Comparison of ENCODE assay signal across 2 cellular contexts in the genomic region with DNA sequence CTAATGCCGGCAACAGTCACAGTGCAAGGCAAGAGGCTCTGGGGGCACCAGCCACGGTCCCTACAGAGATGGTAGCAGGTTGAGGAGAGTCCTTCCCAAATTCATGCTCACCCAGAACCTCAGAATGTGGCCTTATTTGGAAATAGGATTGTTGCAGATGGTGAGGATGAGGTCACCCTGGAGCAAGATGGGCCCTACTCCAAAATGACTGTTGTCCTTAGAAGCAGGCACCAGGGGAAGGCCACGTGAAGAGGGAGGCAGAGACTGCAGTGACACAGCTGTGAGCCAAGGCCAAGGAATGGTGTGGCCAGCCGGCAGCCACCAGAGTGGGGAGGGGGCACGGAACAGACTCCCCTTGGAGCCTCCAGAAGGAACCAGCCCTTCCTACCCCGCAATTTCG.
TF ChIP-seq lines count a peak whose summit lies in the region.

No MANE protein-coding gene starts in this region.

TF ChIP-seq in GM23338, 12 proteins besides CTCF, POLR2A, EP300 and RAD21:
- TF ChIP-seq NANOG (IDR thresholded peaks at IDR 0.05; ENCODE audit: borderline replicate concordance) = no peak

TF ChIP-seq in H1, 55 proteins besides CTCF, POLR2A, EP300 and RAD21:
- TF ChIP-seq NANOG (IDR thresholded peaks at IDR 0.05; ENCODE audit: insufficient read depth, low read depth, low read length, poor library complexity, severe bottlenecking) (no peak), SP4 (IDR thresholded peaks at IDR 0.05; ENCODE audit: low read length) (no peak), BRCA1 (IDR thresholded peaks at IDR 0.05; ENCODE audit: low read depth, low read length) (no peak), SRF (IDR thresholded peaks at IDR 0.05; ENCODE audit: low read depth, low read length) (no peak), TEAD4 (IDR thresholded peaks at IDR 0.05; ENCODE audit: low read depth, low read length) (no peak), PHF8 (conservative IDR thresholded peaks at IDR 0.05; ENCODE audit: low read depth, low read length) (no peak), CHD2 (IDR thresholded peaks at IDR 0.05; ENCODE audit: low read length) (no peak), MAFK (IDR thresholded peaks at IDR 0.05; ENCODE audit: low read depth, low read length) (no peak), EGR1 (IDR thresholded peaks at IDR 0.05; ENCODE audit: borderline replicate concordance, low read depth, low read length) (no peak), RXRA (IDR thresholded peaks at IDR 0.05; ENCODE audit: insufficient read depth, low read depth, low read length) (no peak), BACH1 (IDR thresholded peaks at IDR 0.05; ENCODE audit: low read length) (no peak)
TF ChIP-seq in H1: peak in this region for 0.
